25 cellular contexts compared by ENCODE assay signal in genomic region chr12:57613427-57614109, GRCh38. TPM values are rescaled to one million over a fixed set of nuclear protein-coding genes. Genes with fewer than 3 reads are reported as not detected.
DNase-seq lines count a peak whose midpoint lies in the region; TF ChIP-seq lines count a peak whose summit lies in the region.
"Had no signal": no experiment of that assay in that cellular context is flagged by ENCODE, and none has a peak within 500 bp of the region (broad histone marks: within the 10 kb centered on the region; RNA-seq: fewer than 3 reads in every experiment).

No MANE protein-coding gene starts in this region.

- H3K27ac ChIP-seq in BLaER1 (peak overlapping the region; percentile 94), OCI-LY7 (ENCODE audit: low read depth, low read length, poor library complexity, severe bottlenecking) (no peak overlapping the region), mesendoderm (ENCODE audit: low read depth, low read length) (no peak overlapping the region), dorsolateral prefrontal cortex (peak overlapping the region in 7 of 59 donors; percentile 15 to 93 (median 51))
- H3K27ac ChIP-seq: A549, gastrocnemius medialis, HL-60, skin epidermis had no signal

- no peak overlapping the region for H3K4ac ChIP-seq in mesendoderm (ENCODE audit: low read depth, low read length)

- no peak overlapping the region for H2AFZ ChIP-seq in OCI-LY7 (ENCODE audit: low read length)

- no peak overlapping the region for H4K8ac ChIP-seq in mesendoderm (ENCODE audit: low read depth, low read length)

- intact Hi-C loops in OCI-LY7 (cut with micrococcal nuclease; ENCODE audit: unreplicated experiment), result loop anchor here (2.0 kb wide), 1 partner anchor 31 kb away; no protein-coding TSS in a partner anchor
- intact Hi-C loops in dorsolateral prefrontal cortex (cut with DNase I), result no loop called here

- peak overlapping the region; percentile 94 for H3K4me2 ChIP-seq in BLaER1
- peak overlapping the region; percentile 61 for H3K4me2 ChIP-seq in OCI-LY7 (ENCODE audit: low read length)
- H3K4me2 ChIP-seq in mesendoderm (ENCODE audit: low read length), result no peak overlapping the region
- H3K4me2 ChIP-seq: A549 had no signal

- H3K27me3 ChIP-seq in BLaER1, result peaks cover 47% of the 10 kb centered on the region
- peaks cover 86% of the 10 kb centered on the region for H3K27me3 ChIP-seq in H7 (ENCODE audit: control insufficient read depth, insufficient read depth, low read length)
- peaks cover 37% of the 10 kb centered on the region for H3K27me3 ChIP-seq in mesendoderm (ENCODE audit: insufficient read depth, low read length, poor library complexity)
- no peaks in the 10 kb centered on the region for H3K27me3 ChIP-seq in dorsolateral prefrontal cortex

- H3K23ac ChIP-seq in mesendoderm (ENCODE audit: low read length), result no peak overlapping the region

- H3K9me2 ChIP-seq in OCI-LY7 (ENCODE audit: insufficient read depth, low read length), result no peaks in the 10 kb centered on the region

- H3K36me3 ChIP-seq in BLaER1 (peaks cover 17% of the 10 kb centered on the region; the same call in 1 of the 2 replicates), H7 (replicated peaks; ENCODE audit: control insufficient read depth, insufficient read depth, low read length) (no peaks in the 10 kb centered on the region), OCI-LY7 (ENCODE audit: insufficient read depth, low read length) (no peaks in the 10 kb centered on the region), mesendoderm (ENCODE audit: control insufficient read depth, insufficient read depth, low read length) (no peaks in the 10 kb centered on the region)
- H3K36me3 ChIP-seq: gastrocnemius medialis had no signal

- no CpG with 5 or more reads among the region's 10 CpGs for WGBS in mesendoderm (ENCODE audit: extremely low coverage, insufficient coverage, low lambda C conversion rate)

- no peaks in the 10 kb centered on the region for H4K20me1 ChIP-seq in BLaER1
- H4K20me1 ChIP-seq in OCI-LY7 (ENCODE audit: insufficient read depth, low read length), result no peaks in the 10 kb centered on the region

- BruUV-seq in OCI-LY7 (replicated peaks; lab: Mats Ljungman, UMichigan), result no TSS peak

- no peak overlapping the region for H4K5ac ChIP-seq in mesendoderm (ENCODE audit: low read length)

- H3K9ac ChIP-seq in BLaER1 (peak overlapping the region; percentile 70), mesendoderm (ENCODE audit: low read length) (no peak overlapping the region)

- H3K79me1 ChIP-seq in mesendoderm (ENCODE audit: low read length), result no peaks in the 10 kb centered on the region

- H3K4me1 ChIP-seq in BLaER1, result peaks cover 71% of the 10 kb centered on the region
- peaks cover 15% of the 10 kb centered on the region for H3K4me1 ChIP-seq in OCI-LY7 (ENCODE audit: insufficient read depth, low read length, poor library complexity, severe bottlenecking)
- H3K4me1 ChIP-seq in mesendoderm (ENCODE audit: control insufficient read depth, low read depth, low read length), result peaks cover 8% of the 10 kb centered on the region

- H3K18ac ChIP-seq in mesendoderm (ENCODE audit: low read length), result no peak overlapping the region

- POLR2A ChIA-PET in OCI-LY7 (lab: Charles Lee), result interaction anchor here (0.5 to 1.6 kb wide), 4 partner anchors 33 to 785 kb away, joined by 3 to 5 read pairs (median 3); no protein-coding TSS in a partner anchor

- peaks cover 6% of the 10 kb centered on the region; the same call in 1 of the 2 replicates for H3K9me3 ChIP-seq in BLaER1
- no peaks in the 10 kb centered on the region for H3K9me3 ChIP-seq in OCI-LY7 (ENCODE audit: low read length)
- H3K9me3 ChIP-seq: A549, gastrocnemius medialis had no signal

- H2BK5ac ChIP-seq in mesendoderm (ENCODE audit: low read length), result no peak overlapping the region

- peak; percentile 19 for DNase-seq in H7
- DNase-seq in OCI-LY7 (ENCODE audit: low spot score), result no peak
- DNase-seq in mesendoderm, result no peak
- no peak for DNase-seq in dorsolateral prefrontal cortex
- no peak for DNase-seq in SW 1271 (lab: John Stamatoyannopoulos, UW)
- no peak for DNase-seq in activated T-cell treated with anti-CD3 and anti-CD28 coated beads, Interleukin-2, amount 50 U/mL, for 1 hour
- no peak for DNase-seq in ACHN
- DNase-seq: activated CD4-positive, alpha-beta memory T cell treated with anti-CD3 and anti-CD28 coated beads, Interleukin-2, amount 10 ng/mL, durations not matched to agents 7 days and 5 days; activated CD4-positive, alpha-beta T cell treated with anti-CD3 and anti-CD28 coated beads for 1 hour; activated gamma-delta T cell treated with Interleukin-2 at 50 U/mL for 16 hours; central memory CD4-positive, alpha-beta T cell; DMS153; gastrocnemius medialis; hippocampal formation; immature natural killer cell; mesenchymal stem cell; naive B cell; NCI-H1092 treated with DMSO at 0.1 percent for 48 hours; NCI-H1930; occipital lobe; trophoblast cell had no signal

- H3K4me3 ChIP-seq in BLaER1, result peak overlapping the region; percentile 50; the same call in 1 of the 2 replicates
- no peak overlapping the region for H3K4me3 ChIP-seq in H7 (ENCODE audit: insufficient read depth, low read depth, low read length)
- H3K4me3 ChIP-seq in OCI-LY7 (ENCODE audit: low read depth, low read length, poor library complexity, severe bottlenecking), result no peak overlapping the region
- no peak overlapping the region for H3K4me3 ChIP-seq in mesendoderm (ENCODE audit: low read length)
- H3K4me3 ChIP-seq in dorsolateral prefrontal cortex, result peak overlapping the region in 3 of 59 donors; percentile 2 to 85 (median 81)
- H3K4me3 ChIP-seq: A549, gastrocnemius medialis, skin epidermis had no signal

- H2AK5ac ChIP-seq in mesendoderm (ENCODE audit: low read length), result no peak overlapping the region

- TF ChIP-seq CTCF in OCI-LY7 (conservative IDR thresholded peaks at IDR 0.05; ENCODE audit: low read length) (no peak), dorsolateral prefrontal cortex (IDR thresholded peaks at IDR 0.05 in 54 of 56, conservative IDR thresholded peaks at IDR 0.05 in 2 of 56; ENCODE audit: low read depth in 1 of 56, partially characterized antibody in 56 of 56) (no peak)

- H2BK15ac ChIP-seq in mesendoderm (replicated peaks; ENCODE audit: low read depth), result no peak overlapping the region

- peak overlapping the region; percentile 7 for H3K56ac ChIP-seq in mesendoderm (ENCODE audit: low read length)

- H3K79me2 ChIP-seq in OCI-LY7 (ENCODE audit: insufficient read depth, low read depth, low read length), result no peaks in the 10 kb centered on the region
- H3K79me2 ChIP-seq in mesendoderm (ENCODE audit: control insufficient read depth, insufficient read depth, low read length), result no peaks in the 10 kb centered on the region

- CTCF ChIA-PET in OCI-LY7 (lab: Charles Lee; ENCODE audit: unreplicated experiment), result interaction anchor here (0.6 kb wide), 1 partner anchor 278 kb away, joined by 3 read pairs; no protein-coding TSS in a partner anchor

- in situ Hi-C loops in ACHN (cut with HindIII; ENCODE audit: low pct_ligation_motif_present, low pct_unique_long_range_greater_than_20kb, low sequenced_read_pairs), result no loop called here

- no peak overlapping the region for H2BK120ac ChIP-seq in mesendoderm (ENCODE audit: low read depth, low read length)

RNA-seq across cellular contexts. Expression of gene ARHGEF25, which starts 2.3 kb away (rescaled TPM):
- 8.7 and 19.8 TPM in 2 replicates for total RNA-seq in H7 (2014; rRNA removed; shearing (Covaris generic))
- total RNA-seq in OCI-LY7 (2014; rRNA removed; shearing (Covaris generic)), result not detected in 2 replicates
- total RNA-seq in OCI-LY7 (2022), result not detected in 2 replicates
- 0.67 TPM for polyA plus RNA-seq in mesendoderm (2013, experiment 1 of 2)
- polyA plus RNA-seq in mesendoderm (2013, experiment 2 of 2), result 0.63 TPM
- total RNA-seq in dorsolateral prefrontal cortex, result 100 to 1,000 TPM in 54 of 120 experiments, 10 to 100 TPM in 66; 29.1 to 145 (median 96.5) TPM

RNA-seq across cellular contexts. Expression of gene DTX3, which starts 8.9 kb away (rescaled TPM):
- total RNA-seq in H7 (2014; rRNA removed; shearing (Covaris generic)), result 42.9 and 52.9 TPM in 2 replicates
- total RNA-seq in OCI-LY7 (2014; rRNA removed; shearing (Covaris generic)), result not detected in 2 replicates
- 0.11 TPM in 1 of 2 replicates, not detected in the other for total RNA-seq in OCI-LY7 (2022)
- 29.5 TPM for polyA plus RNA-seq in mesendoderm (2013, experiment 1 of 2)
- 29.5 TPM for polyA plus RNA-seq in mesendoderm (2013, experiment 2 of 2)
- total RNA-seq in dorsolateral prefrontal cortex, result 100 to 1,000 TPM in 112 of 120 experiments, 10 to 100 TPM in 8; 85.9 to 178 (median 123) TPM

RNA-seq across cellular contexts. Expression of gene B4GALNT1, which starts 19.4 kb away (rescaled TPM):
- 0.59 and 0.70 TPM in 2 replicates for total RNA-seq in H7 (2014; rRNA removed; shearing (Covaris generic))
- total RNA-seq in OCI-LY7 (2014; rRNA removed; shearing (Covaris generic)), result 1.1 and 1.2 TPM in 2 replicates
- total RNA-seq in OCI-LY7 (2022) (3.1 and 3.8 TPM in 2 replicates), dorsolateral prefrontal cortex (100 to 1,000 TPM in 16 of 120 experiments, 10 to 100 TPM in 104; 23.9 to 123 (median 85.1) TPM)
- polyA plus RNA-seq in mesendoderm (2013, experiment 1 of 2), result 0.37 TPM
- polyA plus RNA-seq in mesendoderm (2013, experiment 2 of 2), result 0.49 TPM
- polyA plus RNA-seq: immature natural killer cell had no signal

RNA-seq across cellular contexts. Expression of gene PIP4K2C, which starts 22.6 kb away (rescaled TPM):
- 26.0 and 26.3 TPM in 2 replicates for total RNA-seq in H7 (2014; rRNA removed; shearing (Covaris generic))
- total RNA-seq in OCI-LY7 (2014; rRNA removed; shearing (Covaris generic)), result 9.0 and 14.5 TPM in 2 replicates
- total RNA-seq in OCI-LY7 (2022), result 14.8 and 15.9 TPM in 2 replicates
- polyA plus RNA-seq in mesendoderm (2013, experiment 1 of 2), result 18.6 TPM
- 18.6 TPM for polyA plus RNA-seq in mesendoderm (2013, experiment 2 of 2)
- total RNA-seq in dorsolateral prefrontal cortex, result 100 to 1,000 TPM in 2 of 120 experiments, 10 to 100 TPM in 118; 37.9 to 103 (median 73.9) TPM

Comparison
In these comparisons a context has a peak if more than half of its experiments do, and no peak if none do; other contexts are left out.
1. RNA of gene DTX3, which starts 8.9 kb away (total RNA-seq): 85.9 to 178 TPM in dorsolateral prefrontal cortex and 42.9 to 52.9 TPM in H7; 0.11 TPM in OCI-LY7; every median in the first group is over 10 times any median in the second.
2. RNA of gene B4GALNT1, which starts 19.4 kb away (total RNA-seq): 23.9 to 123 TPM in dorsolateral prefrontal cortex; 1.1 to 3.8 TPM in OCI-LY7 and 0.59 to 0.70 TPM in H7; every median in the first group is over 4 times any median in the second.